ENCODE assay signal across 8 cellular contexts in genomic region chr10:63522129-63522687, GRCh38. TPM values are rescaled to one million over a fixed set of nuclear protein-coding genes. Genes with fewer than 3 reads are reported as not detected.
A peak's percentile ranks its signal among the peaks of the same experiment; 100 is the strongest.
DNase-seq lines count a peak whose midpoint lies in the region; ATAC-seq, FAIRE-seq and TF ChIP-seq lines count a peak whose summit lies in the region.

No MANE protein-coding gene starts in this region.

- no peaks in the 10 kb centered on the region for H3K36me3 ChIP-seq in OCI-LY1 (ENCODE audit: insufficient read depth, low read length)
- peaks cover 28% of the 10 kb centered on the region for H3K36me3 ChIP-seq in mesodermal cell (ENCODE audit: control insufficient read depth, insufficient read depth, low read length)

- H3K4me1 ChIP-seq in OCI-LY1 (ENCODE audit: insufficient read depth, low read length, severe bottlenecking) (peaks cover 58% of the 10 kb centered on the region), mesodermal cell (ENCODE audit: control insufficient read depth, insufficient read depth, low read length, poor library complexity, severe bottlenecking) (peaks cover 11% of the 10 kb centered on the region)

- H3K27ac ChIP-seq in 22Rv1 (peak overlapping the region; percentile 94), OCI-LY1 (ENCODE audit: low read depth, low read length, poor library complexity, severe bottlenecking) (peak overlapping the region; percentile 66), mesodermal cell (ENCODE audit: low read depth, low read length, severe bottlenecking) (peak overlapping the region; percentile 96)

- H3K79me2 ChIP-seq in OCI-LY1 (ENCODE audit: insufficient read depth, low read length) = peaks cover 57% of the 10 kb centered on the region

- no peak for ATAC-seq in HG02973 (IDR thresholded peaks at IDR 0.05; ENCODE audit: unreplicated experiment)

- TF ChIP-seq CTCF in 22Rv1 (IDR thresholded peaks at IDR 0.05) = no peak
- no peak for TF ChIP-seq CTCF in GM12875 (IDR thresholded peaks at IDR 0.05; ENCODE audit: borderline replicate concordance, insufficient read depth, low read depth, low read length)
- TF ChIP-seq CTCF in OCI-LY1 (IDR thresholded peaks at IDR 0.05; ENCODE audit: low read length) = no peak
- TF ChIP-seq CTCF in choroid plexus epithelial cell (conservative IDR thresholded peaks at IDR 0.05; ENCODE audit: low read depth, low read length) = no peak

- H3K27me3 ChIP-seq in OCI-LY1 (ENCODE audit: insufficient read depth, low read length) = no peaks in the 10 kb centered on the region

- WGBS in mesodermal cell (ENCODE audit: insufficient coverage in 2 of 2), 2 experiments = 1 to 2% methylated on average over 9 of the region's 12 CpGs

- H3K9me2 ChIP-seq in OCI-LY1 (ENCODE audit: low read depth, low read length) = no peaks in the 10 kb centered on the region

- H3K9ac ChIP-seq in OCI-LY1 (ENCODE audit: low read length) = peak overlapping the region; percentile 77

- H2AFZ ChIP-seq in OCI-LY1 (ENCODE audit: low read length) = no peak overlapping the region

- DNase-seq in choroid plexus epithelial cell (ENCODE audit: low read depth) (no peak), urothelium cell line (ENCODE audit: low spot score) (peak; percentile 13), AG20443 (ENCODE audit: low spot score) (no peak)

- H3K4me3 ChIP-seq in GM12875 (ENCODE audit: low read depth, low read length) (peak overlapping the region; percentile 93), OCI-LY1 (ENCODE audit: low read depth, low read length, poor library complexity, severe bottlenecking) (peak overlapping the region; percentile 72), choroid plexus epithelial cell (ENCODE audit: low read depth, low read length) (peak overlapping the region; percentile 79), mesodermal cell (ENCODE audit: extremely low read depth, insufficient read depth, low read length, poor library complexity, severe bottlenecking) (peak overlapping the region; percentile 72)

- H3K4me2 ChIP-seq in OCI-LY1 (ENCODE audit: low read length) = peak overlapping the region; percentile 71

- H3K9me3 ChIP-seq in OCI-LY1 (ENCODE audit: low read length) (no peaks in the 10 kb centered on the region), mesodermal cell (ENCODE audit: control insufficient read depth, low read length) (peaks cover 20% of the 10 kb centered on the region)

- H4K20me1 ChIP-seq in OCI-LY1 (ENCODE audit: insufficient read depth, low read length) = no peaks in the 10 kb centered on the region

- H3F3A ChIP-seq in OCI-LY1 (ENCODE audit: insufficient read depth, low read length) = no peaks in the 10 kb centered on the region

- no peak for FAIRE-seq in urothelium cell line (lab: Jason Lieb, UNC)

RNA-seq across cellular contexts. Expression of gene REEP3, which starts 1.0 kb away (rescaled TPM):
- 33.4 TPM for polyA plus RNA-seq in mesodermal cell (2013, experiment 1 of 2)
- polyA plus RNA-seq in mesodermal cell (2013, experiment 2 of 2) = 33.0 TPM

RNA-seq across cellular contexts. Expression of gene JMJD1C, which starts 56.4 kb away (rescaled TPM):
- polyA plus RNA-seq in mesodermal cell (2013, experiment 1 of 2) = 86.2 TPM
- polyA plus RNA-seq in mesodermal cell (2013, experiment 2 of 2) = 91.9 TPM
